Comparison of ENCODE assay signal across 28 cellular contexts in the genomic region with DNA sequence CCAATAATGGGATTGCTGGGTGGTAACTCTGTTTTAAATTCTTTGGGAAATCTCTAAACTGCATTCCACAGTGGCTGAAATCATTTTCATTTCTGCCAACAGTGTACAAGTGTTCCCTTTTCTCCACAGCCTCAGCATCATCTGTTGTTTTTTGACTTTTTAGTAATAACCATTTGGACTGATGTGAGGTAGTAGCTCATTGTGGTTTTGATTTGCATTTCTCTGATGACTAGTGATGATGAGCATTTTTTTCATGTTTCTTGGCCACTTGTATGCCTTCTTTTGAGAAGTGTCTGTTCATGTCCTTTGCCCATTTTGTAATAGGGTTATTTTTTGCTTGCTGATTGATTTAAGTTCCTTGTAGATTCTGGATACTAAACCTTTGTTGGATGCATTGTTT.
"Had no signal": no experiment of that assay in that cellular context is flagged by ENCODE, and none has a peak within 500 bp of the region (broad histone marks: within the 10 kb centered on the region; RNA-seq: fewer than 3 reads in every experiment).

No MANE protein-coding gene starts in this region.

- H3K27me3 Mint-ChIP-seq: activated CD8-positive, alpha-beta memory T cell treated with anti-CD3 and anti-CD28 coated beads, Interleukin-2, amount 10 ng/mL, durations not matched to agents 7 days and 5 days; activated naive CD8-positive, alpha-beta T cell treated with anti-CD3 and anti-CD28 coated beads, Interleukin-2, amount 50 U/mL, for 24 hours had no signal

- H3K36me3 Mint-ChIP-seq: activated naive CD4-positive, alpha-beta T cell treated with anti-CD3 and anti-CD28 coated beads, Interleukin-2, amount 50 U/mL, for 72 hours; brain; WTC11 had no signal

- DNase-seq: activated CD4-positive, alpha-beta T cell treated with anti-CD3 and anti-CD28 coated beads for 48 hours; activated CD4-positive, alpha-beta T cell treated with anti-CD3 and anti-CD28 coated beads, Interleukin-2, amount 50 U/mL, for 48 hours; activated CD4-positive, CD25-positive, alpha-beta regulatory T cell treated with anti-CD3 and anti-CD28 coated beads, Interleukin-2, amount 50 U/mL, for 72 hours; activated CD8-positive, alpha-beta memory T cell treated with anti-CD3 and anti-CD28 coated beads, Interleukin-2, amount 10 ng/mL, durations not matched to agents 7 days and 5 days; activated effector memory CD4-positive, alpha-beta T cell treated with anti-CD3 and anti-CD28 coated beads, Interleukin-2, amount 50 U/mL, for 16 hours; activated naive CD4-positive, alpha-beta T cell treated with Interleukin-2 at 50 U/mL for 16 hours; activated naive CD8-positive, alpha-beta T cell treated with anti-CD3 and anti-CD28 coated beads, Interleukin-2, amount 50 U/mL, for 24 hours; activated T-cell treated with anti-CD3 and anti-CD28 coated beads, Interleukin-2, amount 50 U/mL, for 4 hours; amniotic stem cell; KG1; MG63; NCI-H1105; NCI-H1436; NCI-H1694 treated with DMSO at 0.1 percent for 48 hours; NCI-H2029 treated with DMSO at 0.1 percent for 48 hours; NCI-H446; NCI-H524; Peyer's patch; SHP77; SW 1271 had no signal

- H3K9me3 ChIP-seq: ascending aorta had no signal

- H3K4me3 Mint-ChIP-seq: activated CD8-positive, alpha-beta memory T cell treated with anti-CD3 and anti-CD28 coated beads, Interleukin-2, amount 10 ng/mL, durations not matched to agents 7 days and 5 days; activated naive CD8-positive, alpha-beta T cell treated with anti-CD3 and anti-CD28 coated beads, Interleukin-2, amount 50 U/mL, for 24 hours; activated T-cell treated with anti-CD3 and anti-CD28 coated beads, Interleukin-2, amount 50 U/mL, for 4 hours; brain; T-helper 1 cell treated with Interleukin-12 subunit alpha and Interleukin-12 subunit beta and Interleukin-4 antibody, amounts not matched to agents 30 μg/mL and 1 μg/mL, for 36 hours; WTC11 had no signal

- H3K4me3 ChIP-seq: ascending aorta, cardiac muscle cell, MG63, Peyer's patch, SJSA1 had no signal

- H3K27me3 ChIP-seq: ascending aorta, cardiac muscle cell, MG63, Peyer's patch, SJSA1 had no signal

- H3K4me1 Mint-ChIP-seq: activated CD8-positive, alpha-beta memory T cell treated with anti-CD3 and anti-CD28 coated beads, Interleukin-2, amount 10 ng/mL, durations not matched to agents 7 days and 5 days; activated naive CD8-positive, alpha-beta T cell treated with anti-CD3 and anti-CD28 coated beads, Interleukin-2, amount 50 U/mL, for 24 hours; brain; WTC11 had no signal

- H3K27ac ChIP-seq: ascending aorta, cardiac muscle cell, Peyer's patch, SJSA1 had no signal

- H3K36me3 ChIP-seq: ascending aorta, cardiac muscle cell, MG63, Peyer's patch had no signal

- H3K27ac Mint-ChIP-seq: activated CD8-positive, alpha-beta memory T cell treated with anti-CD3 and anti-CD28 coated beads, Interleukin-2, amount 10 ng/mL, durations not matched to agents 7 days and 5 days; activated naive CD4-positive, alpha-beta T cell treated with anti-CD3 and anti-CD28 coated beads, Interleukin-2, amount 50 U/mL, for 72 hours; activated naive CD8-positive, alpha-beta T cell treated with anti-CD3 and anti-CD28 coated beads, Interleukin-2, amount 50 U/mL, for 24 hours; brain; T-helper 1 cell treated with Interleukin-12 subunit alpha and Interleukin-12 subunit beta and Interleukin-4 antibody, amounts not matched to agents 30 μg/mL and 1 μg/mL, for 36 hours; WTC11 had no signal

- H3K4me1 ChIP-seq: ascending aorta had no signal

- ATAC-seq: activated CD8-positive, alpha-beta memory T cell treated with anti-CD3 and anti-CD28 coated beads, Interleukin-2, amount 10 ng/mL, durations not matched to agents 7 days and 5 days; activated naive CD4-positive, alpha-beta T cell treated with anti-CD3 and anti-CD28 coated beads, Interleukin-2, amount 50 U/mL, for 72 hours; activated naive CD8-positive, alpha-beta T cell treated with anti-CD3 and anti-CD28 coated beads, Interleukin-2, amount 50 U/mL, for 24 hours; activated T-cell treated with anti-CD3 and anti-CD28 coated beads, Interleukin-2, amount 50 U/mL, for 4 hours; SK-N-SH treated with all-trans-retinoic acid at 6 μM for 48 hours; WTC11 had no signal
